Comparison of ENCODE assay signal across 15 cellular contexts in genomic region chr2:111099402-111099801, GRCh38. TPM values are rescaled to one million over a fixed set of nuclear protein-coding genes. Genes with fewer than 3 reads are reported as not detected.
DNase-seq lines count a peak whose midpoint lies in the region; ATAC-seq and TF ChIP-seq lines count a peak whose summit lies in the region.
"Had no signal": no experiment of that assay in that cellular context is flagged by ENCODE, and none has a peak within 500 bp of the region (broad histone marks: within the 10 kb centered on the region; RNA-seq: fewer than 3 reads in every experiment).

No MANE protein-coding gene starts in this region.

- no peak overlapping the region for H2AFZ ChIP-seq in MM.1S (ENCODE audit: low read length)

- H3K27ac Mint-ChIP-seq in neural crest cell (ENCODE audit: unreplicated experiment): no peak overlapping the region
- H3K27ac Mint-ChIP-seq: CD4-positive, alpha-beta memory T cell had no signal

- peak overlapping the region; percentile 57 for H3K9ac ChIP-seq in MM.1S (ENCODE audit: low read length)

- H3K9me3 Mint-ChIP-seq in neural crest cell: no peaks in the 10 kb centered on the region
- H3K9me3 Mint-ChIP-seq: CD4-positive, alpha-beta memory T cell; H9 had no signal

- H3F3A ChIP-seq in MM.1S (ENCODE audit: insufficient read depth, low read length): peaks cover 23% of the 10 kb centered on the region

- in situ Hi-C loops in SK-MEL-5 (cut with HindIII; ENCODE audit: low pct_unique_long_range_greater_than_20kb, low sequenced_read_pairs): no loop called here

- TF ChIP-seq POLR2A in testis (IDR thresholded peaks at IDR 0.05): no peak

- intact Hi-C loops in testis (cut with DNase I; ENCODE audit: low total_unique reads): no loop called here

- no peaks in the 10 kb centered on the region for H3K36me3 ChIP-seq in MM.1S (replicated peaks; ENCODE audit: insufficient read depth, low read length)
- no peaks in the 10 kb centered on the region for H3K36me3 ChIP-seq in testis (ENCODE audit: low read depth, missing control alignments)

- H3K27me3 ChIP-seq in MM.1S (replicated peaks; ENCODE audit: insufficient read depth, low read length) (no peaks in the 10 kb centered on the region), testis (no peaks in the 10 kb centered on the region)

- TF ChIP-seq CTCF in MM.1S (IDR thresholded peaks at IDR 0.05; ENCODE audit: low read length) (no peak), neural crest cell (conservative IDR thresholded peaks at IDR 0.05) (no peak), testis (IDR thresholded peaks at IDR 0.05) (no peak)

- H3K27ac ChIP-seq in MM.1S (ENCODE audit: low read length) (peak overlapping the region; percentile 97), testis (no peak overlapping the region)
- H3K27ac ChIP-seq: A549 had no signal

- no peak for ATAC-seq in HG02571 (IDR thresholded peaks at IDR 0.05; ENCODE audit: unreplicated experiment)
- ATAC-seq: A549 had no signal

- H3K9me2 ChIP-seq in MM.1S (replicated peaks; ENCODE audit: insufficient read depth, low read length): no peaks in the 10 kb centered on the region

- DNase-seq in MM.1S (no peak), SK-MEL-5 (ENCODE audit: low read depth, low spot score) (peak; percentile 79), neural crest cell (ENCODE audit: low read depth, low spot score) (peak; percentile 21), testis (no peak), NCI-H774 (lab: John Stamatoyannopoulos, UW) (no peak)
- DNase-seq: AML-193; Calu3; CD4-positive, alpha-beta memory T cell; DMS79 treated with DMSO at 0.1 percent for 48 hours; GOT3; H9 had no signal

- peaks cover 39% of the 10 kb centered on the region for H3K4me1 ChIP-seq in MM.1S (ENCODE audit: low read length)
- H3K4me1 ChIP-seq in testis: no peaks in the 10 kb centered on the region
- H3K4me1 ChIP-seq: A549 had no signal

- no peaks in the 10 kb centered on the region for H3K27me3 Mint-ChIP-seq in neural crest cell (ENCODE audit: low read depth)

- H3K4me3 ChIP-seq in MM.1S (ENCODE audit: low read length): no peak overlapping the region
- H3K4me3 ChIP-seq in testis: no peak overlapping the region
- H3K4me3 ChIP-seq: A549, GM12878 had no signal

- peak overlapping the region; percentile 25 for H3K4me3 Mint-ChIP-seq in neural crest cell
- H3K4me3 Mint-ChIP-seq: CD14-positive monocyte; CD4-positive, alpha-beta memory T cell; H9 had no signal

- H3K79me2 ChIP-seq in MM.1S (ENCODE audit: low read length): no peaks in the 10 kb centered on the region

- H3K4me2 ChIP-seq in MM.1S (ENCODE audit: low read depth, low read length): peak overlapping the region; percentile 75
- H3K4me2 ChIP-seq: A549 had no signal

- WGBS in testis, 2 donors: 47% methylated on average over 3 of the region's 3 CpGs; no CpG with 5 or more reads in 1 of the 2 donors

- no peaks in the 10 kb centered on the region for H3K36me3 Mint-ChIP-seq in neural crest cell (ENCODE audit: low read depth)
- H3K36me3 Mint-ChIP-seq: CD14-positive monocyte; CD4-positive, alpha-beta memory T cell had no signal

- H3K9me3 ChIP-seq in MM.1S (replicated peaks; ENCODE audit: insufficient read depth, low read length) (no peaks in the 10 kb centered on the region), testis (no peaks in the 10 kb centered on the region)
- H3K9me3 ChIP-seq: A549 had no signal

- peaks cover 59% of the 10 kb centered on the region for H3K4me1 Mint-ChIP-seq in neural crest cell

- no peaks in the 10 kb centered on the region for H4K20me1 ChIP-seq in MM.1S (ENCODE audit: insufficient read depth, low read length)

RNA-seq across cellular contexts. Expression of gene BCL2L11, which starts 21.3 kb away (rescaled TPM):
- total RNA-seq in SK-MEL-5 (2014; rRNA removed; shearing (Covaris generic)): 5.2 and 5.4 TPM in 2 replicates
- polyA plus RNA-seq in SK-MEL-5 (2015; cell fraction: cytosol; rRNA removed): 7.6 and 9.7 TPM in 2 replicates
- 9.1 and 10.7 TPM in 2 replicates for polyA plus RNA-seq in SK-MEL-5 (2015; cell fraction: nucleus; rRNA removed)
- 16.4 and 21.9 TPM in 2 replicates for total RNA-seq in neural crest cell
- total RNA-seq in testis: 10 to 100 TPM; 29.3 to 41.7 TPM
- polyA plus RNA-seq in testis (ENCODE audit: insufficient read depth, low read depth, low replicate concordance): 26.4 TPM

Comparison
In these comparisons a context has a peak if more than half of its experiments do, and no peak if none do; other contexts are left out.
1. DNase-seq: peak in SK-MEL-5 (single experiment) and neural crest cell (single experiment); none in MM.1S (single experiment), testis (single experiment) and NCI-H774 (single experiment).